In genomic region chr17:38724337-38724988, GRCh38 we compare ENCODE assay signal across 9 cellular contexts. TPM values are rescaled to one million over a fixed set of nuclear protein-coding genes. Genes with fewer than 3 reads are reported as not detected.
DNase-seq lines count a peak whose midpoint lies in the region; ATAC-seq and TF ChIP-seq lines count a peak whose summit lies in the region.
"Had no signal": no experiment of that assay in that cellular context is flagged by ENCODE, and none has a peak within 500 bp of the region (broad histone marks: within the 10 kb centered on the region; RNA-seq: fewer than 3 reads in every experiment).

No MANE protein-coding gene starts in this region.

- H3K9me3 ChIP-seq in colonic mucosa, result no peaks in the 10 kb centered on the region
- no peaks in the 10 kb centered on the region for H3K9me3 ChIP-seq in parathyroid adenoma (ENCODE audit: control insufficient read depth, low read length)

- H3K27me3 ChIP-seq in colonic mucosa (no peaks in the 10 kb centered on the region), parathyroid adenoma (ENCODE audit: control insufficient read depth, insufficient read depth, low read length) (no peaks in the 10 kb centered on the region)

- TF ChIP-seq CTCF in colonic mucosa (IDR thresholded peaks at IDR 0.05), result no peak
- peak; percentile 28 for TF ChIP-seq CTCF in parathyroid adenoma (IDR thresholded peaks at IDR 0.05)

- DNase-seq in Daoy (ENCODE audit: low read depth) (peak; percentile 52), NCI-H345 treated with DMSO at 0.1 percent for 48 hours (lab: John Stamatoyannopoulos, UW; ENCODE audit: unreplicated experiment) (peak; percentile 35), colonic mucosa (peak; percentile 72), SKM-1 treated with dmso at 0.1 percent for 144 hours (lab: John Stamatoyannopoulos, UW; ENCODE audit: unreplicated experiment) (no peak), HuH-7 (ENCODE audit: low spot score) (no peak)

- H3K4me2 ChIP-seq in parathyroid adenoma (ENCODE audit: low read length), result peak overlapping the region; percentile 36

- H2AFZ ChIP-seq in parathyroid adenoma, result peak overlapping the region; percentile 51

- H3K4me3 ChIP-seq in colonic mucosa (no peak overlapping the region), parathyroid adenoma (ENCODE audit: low read depth, low read length) (peak overlapping the region; percentile 20)

- ATAC-seq in HG02938 (IDR thresholded peaks at IDR 0.05; ENCODE audit: unreplicated experiment), result no peak
- ATAC-seq in HG03460 (IDR thresholded peaks at IDR 0.05; ENCODE audit: unreplicated experiment), result no peak
- ATAC-seq: Panc1 had no signal

- intact Hi-C loops in colonic mucosa (cut with DNase I), result no loop called here

- H3K9ac ChIP-seq in colonic mucosa (ENCODE audit: low read depth in 2 of 2, low read length in 2 of 2) (peak overlapping the region in 1 of 2 donors; percentile 24), parathyroid adenoma (no peak overlapping the region)

- H3K27ac ChIP-seq in colonic mucosa, result peak overlapping the region; percentile 22
- H3K27ac ChIP-seq in parathyroid adenoma, result peak overlapping the region; percentile 87

- H3K36me3 ChIP-seq in colonic mucosa (no peaks in the 10 kb centered on the region), parathyroid adenoma (ENCODE audit: control insufficient read depth, insufficient read depth, low read length) (no peaks in the 10 kb centered on the region)

- H3K79me2 ChIP-seq in parathyroid adenoma, result no peaks in the 10 kb centered on the region

- peaks cover 14% of the 10 kb centered on the region for H3K4me1 ChIP-seq in colonic mucosa
- H3K4me1 ChIP-seq in parathyroid adenoma, result peaks cover 17% of the 10 kb centered on the region

RNA-seq across cellular contexts. Expression of gene CISD3, which starts 5.7 kb away (rescaled TPM):
- 0.57 and 3.4 TPM in 2 replicates for total RNA-seq in Daoy (2014; rRNA removed; shearing (Covaris generic))
- 100 to 1,000 TPM in 1 of 2 donors, 10 to 100 TPM in 1; 82.2 to 152 TPM for total RNA-seq in colonic mucosa

RNA-seq across cellular contexts. Expression of gene MLLT6, which starts 19.4 kb away (rescaled TPM):
- total RNA-seq in Daoy (2014; rRNA removed; shearing (Covaris generic)), result 12.4 and 12.9 TPM in 2 replicates
- 100 to 1,000 TPM in 1 of 2 donors, 10 to 100 TPM in 1; 74.1 to 109 TPM for total RNA-seq in colonic mucosa

RNA-seq across cellular contexts. Expression of gene PCGF2, which starts 23.7 kb away (rescaled TPM):
- 3.3 and 3.5 TPM in 2 replicates for total RNA-seq in Daoy (2014; rRNA removed; shearing (Covaris generic))
- total RNA-seq in colonic mucosa, result 10 to 100 TPM; 27.2 to 45.5 TPM

RNA-seq across cellular contexts. Expression of gene PSMB3, which starts 28.1 kb away (rescaled TPM):
- total RNA-seq in Daoy (2014; rRNA removed; shearing (Covaris generic)), result 524 and 545 TPM in 2 replicates
- total RNA-seq in colonic mucosa, result 100 to 1,000 TPM; 160 to 253 TPM

RNA-seq across cellular contexts. Expression of gene EPOP, which starts 49.7 kb away (rescaled TPM):
- 7.0 and 8.2 TPM in 2 replicates for total RNA-seq in Daoy (2014; rRNA removed; shearing (Covaris generic))
- 1 to 10 TPM; 1.1 to 1.8 TPM for total RNA-seq in colonic mucosa

Comparison
In these comparisons a context has a peak if more than half of its experiments do, and no peak if none do; other contexts are left out.
1. DNase-seq: peak in Daoy (single experiment), NCI-H345 treated with DMSO at 0.1 percent for 48 hours (single experiment) and colonic mucosa (single experiment); none in SKM-1 treated with dmso at 0.1 percent for 144 hours (single experiment) and HuH-7 (single experiment).
2. RNA of gene CISD3, which starts 5.7 kb away (total RNA-seq): 82.2 to 152 TPM in colonic mucosa; 0.57 to 3.4 TPM in Daoy; every median in the first group is over 10 times any median in the second.